In the genomic region with DNA sequence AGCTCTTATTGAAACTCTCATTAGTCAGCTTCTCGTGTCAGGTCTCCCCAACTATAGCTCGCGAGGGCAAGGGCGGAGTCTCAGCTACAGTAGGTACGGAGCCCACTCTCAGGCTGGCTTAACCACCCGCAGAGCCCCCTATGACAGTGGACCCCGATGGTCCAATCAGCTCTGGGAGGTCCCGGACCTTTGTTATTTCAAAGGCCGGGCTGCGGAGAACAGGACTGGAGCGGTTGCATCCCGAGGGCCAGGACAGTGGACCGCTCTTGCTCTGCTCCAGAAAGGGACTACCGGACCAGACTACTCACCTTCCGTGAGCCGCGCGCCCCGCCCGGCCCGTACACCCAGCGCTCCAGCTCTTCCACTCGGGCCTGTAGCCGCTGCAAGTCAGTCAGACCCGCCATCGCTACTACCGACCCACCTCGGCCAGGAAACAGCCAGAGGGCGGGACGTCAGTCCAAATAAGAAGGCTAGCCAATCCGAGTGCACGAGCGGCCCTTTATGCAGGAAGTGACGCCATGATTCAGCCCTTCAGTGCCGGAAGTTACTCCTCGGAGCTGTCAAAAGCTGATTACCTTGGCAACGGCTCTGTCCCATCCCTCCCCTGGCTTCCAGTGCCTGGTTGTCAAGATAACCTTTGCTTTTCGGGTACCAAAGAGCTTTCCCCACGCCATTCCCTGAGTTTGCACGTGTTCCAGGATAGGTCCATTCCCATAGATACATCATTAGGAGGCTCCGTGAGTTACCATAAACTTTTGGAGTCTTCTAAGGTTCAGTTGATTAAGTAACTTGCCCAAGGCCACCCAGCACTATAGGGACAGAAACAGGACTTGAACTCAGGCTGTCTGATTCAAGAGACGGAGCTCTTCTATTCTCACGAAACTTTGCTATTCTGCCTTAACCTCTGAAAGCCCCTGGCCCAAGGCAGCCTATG, we compare ENCODE assay signal across 8 cellular contexts. TPM values are rescaled to one million over a fixed set of nuclear protein-coding genes. Genes with fewer than 3 reads are reported as not detected.
DNase-seq lines count a peak whose midpoint lies in the region; TF ChIP-seq lines count a peak whose summit lies in the region.

Gene DCTN3, minus strand, starts transcription at position 435 of the 934 bp plus-strand sequence. Its CDS starts 31 bp downstream, at position 404.

- H3K36me3 ChIP-seq in stomach smooth muscle (ENCODE audit: control insufficient read depth in 2 of 2, insufficient read depth in 2 of 2, low read length in 2 of 2), result peaks cover 19 to 26% of the 10 kb centered on the region in 2 donors

- peak within 1 kb of the TSS; percentile 59 to 86 for H3K9ac ChIP-seq in stomach smooth muscle (ENCODE audit: low read length in 2 of 2)

- H3K27ac Mint-ChIP-seq in neural crest cell (ENCODE audit: unreplicated experiment), result peak within 1 kb of the TSS; percentile 61

- H3K27ac ChIP-seq in stomach smooth muscle (ENCODE audit: low read length), result no peak within 1 kb of the TSS

- H3K4me3 ChIP-seq in fibroblast of villous mesenchyme (ENCODE audit: low read depth, low read length), result peak within 1 kb of the TSS; percentile 69
- peak within 1 kb of the TSS; percentile 63 to 96 for H3K4me3 ChIP-seq in stomach smooth muscle (ENCODE audit: low read length in 2 of 2)

- no peaks in the 10 kb centered on the region for H3K36me3 Mint-ChIP-seq in neural crest cell (ENCODE audit: low read depth)

- peaks cover 22 to 30% of the 10 kb centered on the region in 2 donors for H3K27me3 ChIP-seq in stomach smooth muscle (ENCODE audit: control insufficient read depth in 1 of 2, insufficient read depth in 2 of 2, low read length in 2 of 2)

- H3K9me3 Mint-ChIP-seq in neural crest cell, result peaks cover 2% of the 10 kb centered on the region

- H3K4me3 Mint-ChIP-seq in neural crest cell, result peak within 1 kb of the TSS; percentile 96

- no peaks in the 10 kb centered on the region for H3K9me3 ChIP-seq in stomach smooth muscle (ENCODE audit: control insufficient read depth in 2 of 2, low read length in 2 of 2)

- H3K4me1 ChIP-seq in stomach smooth muscle (ENCODE audit: control insufficient read depth, insufficient read depth, low read length), result peaks cover 22% of the 10 kb centered on the region

- H3K27me3 Mint-ChIP-seq in neural crest cell (ENCODE audit: low read depth), result peaks cover 18% of the 10 kb centered on the region

- peak; percentile 96 for DNase-seq in EL
- peak; percentile 98 for DNase-seq in H4 (ENCODE audit: low spot score)
- DNase-seq in LoVo (ENCODE audit: low spot score), result peak; percentile 94
- peak; percentile 66 to 85 for DNase-seq in SHP77 (lab: John Stamatoyannopoulos, UW)
- DNase-seq in activated effector memory CD4-positive, alpha-beta T cell treated with Interleukin-2 at 50 U/mL for 16 hours, result peak; percentile 87
- DNase-seq in fibroblast of villous mesenchyme (ENCODE audit: low read depth), result peak; percentile 95
- DNase-seq in neural crest cell (ENCODE audit: low read depth, low spot score), result peak; percentile 81

- TF ChIP-seq CTCF in fibroblast of villous mesenchyme (IDR thresholded peaks at IDR 0.05; ENCODE audit: insufficient read depth, low read depth, low read length) (no peak), neural crest cell (conservative IDR thresholded peaks at IDR 0.05) (no peak)

- H3K4me1 Mint-ChIP-seq in neural crest cell, result peaks cover 18% of the 10 kb centered on the region

RNA-seq across cellular contexts. Expression of gene DCTN3, which starts in this region (rescaled TPM):
- 153 and 168 TPM in 2 replicates for total RNA-seq in H4 (2014; rRNA removed; shearing (Covaris generic))
- total RNA-seq in fibroblast of villous mesenchyme, result 70.8 and 102 TPM in 2 replicates
- 92.1 and 102 TPM in 2 replicates for total RNA-seq in neural crest cell
